8 cellular contexts compared by ENCODE assay signal in genomic region chr11:67022961-67023956, GRCh38. TPM values are rescaled to one million over a fixed set of nuclear protein-coding genes. Genes with fewer than 3 reads are reported as not detected.
DNase-seq lines count a peak whose midpoint lies in the region; ATAC-seq and TF ChIP-seq lines count a peak whose summit lies in the region.
"Had no signal": no experiment of that assay in that cellular context is flagged by ENCODE, and none has a peak within 500 bp of the region (broad histone marks: within the 10 kb centered on the region; RNA-seq: fewer than 3 reads in every experiment).

TSS of gene SYT12 (plus strand) at chr11:67023134. CDS start at chr11:67030145, 7,011 bp downstream.

- peaks cover 3% of the 10 kb centered on the region for H3K9me3 Mint-ChIP-seq in T-helper 2 cell treated with Interferon-gamma antibody and Interleukin-4, amounts not matched to agents 5 μg/mL and 100 μg/mL, for 36 hours

- H4K91ac ChIP-seq in neuronal stem cell (ENCODE audit: low read depth, low read length, poor library complexity) = no peak within 1 kb of the TSS

- TF ChIP-seq EP300 in esophagus muscularis mucosa (IDR thresholded peaks at IDR 0.05) = no peak

- ATAC-seq in HG03378 (IDR thresholded peaks at IDR 0.05; ENCODE audit: unreplicated experiment) (no peak), HG03039 (IDR thresholded peaks at IDR 0.05; ENCODE audit: unreplicated experiment) (no peak)

- H3K4me3 ChIP-seq in H7 (ENCODE audit: insufficient read depth, low read depth, low read length) (peak within 1 kb of the TSS; percentile 42), esophagus muscularis mucosa (peak within 1 kb of the TSS; percentile 47 to 58 (median 50)), neuronal stem cell (ENCODE audit: low read length in 2 of 2) (peak within 1 kb of the TSS; percentile 35 to 76)

- peak within 1 kb of the TSS; percentile 78 for H2BK12ac ChIP-seq in neuronal stem cell (ENCODE audit: low read length)

- H3K9ac ChIP-seq in neuronal stem cell (ENCODE audit: low read depth, low read length, poor library complexity) = peak within 1 kb of the TSS; percentile 74

- H3K27ac ChIP-seq in esophagus muscularis mucosa (replicated peaks in 1 of 4) (no peak within 1 kb of the TSS), neuronal stem cell (replicated peaks; ENCODE audit: low read length) (no peak within 1 kb of the TSS)

- peak within 1 kb of the TSS; percentile 8 for H2BK5ac ChIP-seq in neuronal stem cell (ENCODE audit: low read length)

- no peak for TF ChIP-seq CTCF in esophagus muscularis mucosa (IDR thresholded peaks at IDR 0.05)

- DNase-seq in H7 (peak; percentile 91), esophagus muscularis mucosa (ENCODE audit: extremely low spot score) (no peak), neuronal stem cell (ENCODE audit: low spot score) (peak; percentile 18), posterior vena cava (ENCODE audit: low spot score) (no peak)
- peak; percentile 11 for DNase-seq in T-helper 2 cell treated with Interferon-gamma antibody and Interleukin-4, amounts not matched to agents 5 μg/mL and 100 μg/mL, for 36 hours (ENCODE audit: low spot score)

- WGBS in esophagus muscularis mucosa = 6% methylated on average over 27 of the region's 118 CpGs
- WGBS in neuronal stem cell (ENCODE audit: extremely low coverage in 2 of 2, insufficient read length in 2 of 2, insufficient replicate concordance in 1 of 2), 2 donors = no CpG with 5 or more reads among the region's 118 CpGs

- H3K14ac ChIP-seq in neuronal stem cell (ENCODE audit: low read length) = peak within 1 kb of the TSS; percentile 85

- no peak within 1 kb of the TSS for H2BK15ac ChIP-seq in neuronal stem cell (ENCODE audit: low read length)

- peak within 1 kb of the TSS; percentile 97 for H3K23ac ChIP-seq in neuronal stem cell (ENCODE audit: low read depth, low read length, poor library complexity)

- peaks cover 11% of the 10 kb centered on the region for H3K4me1 Mint-ChIP-seq in T-helper 2 cell treated with Interferon-gamma antibody and Interleukin-4, amounts not matched to agents 5 μg/mL and 100 μg/mL, for 36 hours (ENCODE audit: low read depth)

- H3K36me3 ChIP-seq in H7 (replicated peaks; ENCODE audit: control insufficient read depth, insufficient read depth, low read length) = no peaks in the 10 kb centered on the region
- no peaks in the 10 kb centered on the region for H3K36me3 ChIP-seq in esophagus muscularis mucosa
- no peaks in the 10 kb centered on the region for H3K36me3 ChIP-seq in neuronal stem cell (replicated peaks in 1 of 2; ENCODE audit: control insufficient read depth in 2 of 2, insufficient read depth in 2 of 2, low read length in 2 of 2)

- H3K27me3 ChIP-seq in H7 (ENCODE audit: control insufficient read depth, insufficient read depth, low read length) (peaks cover 29% of the 10 kb centered on the region), esophagus muscularis mucosa (peaks cover 0 to 40% (median 12%) of the 10 kb centered on the region in 4 donors), neuronal stem cell (ENCODE audit: control insufficient read depth in 3 of 3, insufficient read depth in 3 of 3, low read depth in 1 of 3, low read length in 3 of 3) (peaks cover 16 to 70% (median 37%) of the 10 kb centered on the region in 3 experiments)

- H3K4me2 ChIP-seq in neuronal stem cell (ENCODE audit: insufficient read depth, low read length, poor library complexity, severe bottlenecking) = peak within 1 kb of the TSS; percentile 85

- peak within 1 kb of the TSS; percentile 53 for H3K4me3 Mint-ChIP-seq in T-helper 2 cell treated with Interferon-gamma antibody and Interleukin-4, amounts not matched to agents 5 μg/mL and 100 μg/mL, for 36 hours

- peak within 1 kb of the TSS; percentile 82 for H2AFZ ChIP-seq in neuronal stem cell (ENCODE audit: low read length)

- H3K36me3 Mint-ChIP-seq in T-helper 2 cell treated with Interferon-gamma antibody and Interleukin-4, amounts not matched to agents 5 μg/mL and 100 μg/mL, for 36 hours (ENCODE audit: low read depth) = no peaks in the 10 kb centered on the region

- H3K27me3 Mint-ChIP-seq in T-helper 2 cell treated with Interferon-gamma antibody and Interleukin-4, amounts not matched to agents 5 μg/mL and 100 μg/mL, for 36 hours (ENCODE audit: low read depth) = peaks cover 69% of the 10 kb centered on the region

- TF ChIP-seq POLR2A in esophagus muscularis mucosa (IDR thresholded peaks at IDR 0.05; ENCODE audit: low read depth) = no peak

- H3K9me3 ChIP-seq in esophagus muscularis mucosa (no peaks in the 10 kb centered on the region), neuronal stem cell (replicated peaks in 1 of 2; ENCODE audit: control insufficient read depth in 2 of 2, insufficient read depth in 1 of 2, low read depth in 1 of 2, low read length in 2 of 2) (peaks cover 0 to 8% of the 10 kb centered on the region in 2 donors)

- H3K4ac ChIP-seq in neuronal stem cell (ENCODE audit: low read length) = peak within 1 kb of the TSS; percentile 78

- peak within 1 kb of the TSS; percentile 82 for H3K18ac ChIP-seq in neuronal stem cell (ENCODE audit: low read length)

- H2BK120ac ChIP-seq in neuronal stem cell (ENCODE audit: low read depth, low read length) = no peak within 1 kb of the TSS

- no peaks in the 10 kb centered on the region for H3K79me1 ChIP-seq in neuronal stem cell (ENCODE audit: low read depth, low read length)

- no peak within 1 kb of the TSS for H4K8ac ChIP-seq in neuronal stem cell (ENCODE audit: low read depth, low read length)

- H2AK5ac ChIP-seq in neuronal stem cell (ENCODE audit: low read depth, low read length) = peak within 1 kb of the TSS; percentile 83

- H3K27ac Mint-ChIP-seq in T-helper 2 cell treated with Interferon-gamma antibody and Interleukin-4, amounts not matched to agents 5 μg/mL and 100 μg/mL, for 36 hours = no peak within 1 kb of the TSS

- H3K4me1 ChIP-seq in esophagus muscularis mucosa (peaks cover 13 to 20% (median 19%) of the 10 kb centered on the region in 4 donors), neuronal stem cell (ENCODE audit: control insufficient read depth in 2 of 2, insufficient read depth in 1 of 2, low read depth in 1 of 2, low read length in 2 of 2) (peaks cover 2 to 7% of the 10 kb centered on the region in 2 donors)

- intact Hi-C loops in esophagus muscularis mucosa (cut with DNase I) (no loop called here), posterior vena cava (cut with DNase I) (no loop called here)

RNA-seq across cellular contexts. Expression of gene SYT12, which starts in this region (rescaled TPM):
- total RNA-seq in H7 (2014; rRNA removed; shearing (Covaris generic)) = 2.3 and 2.8 TPM in 2 replicates
- total RNA-seq in esophagus muscularis mucosa (under 1 TPM in 1 of 4 donors, not detected in 3; 0.13 TPM), posterior vena cava (under 1 TPM; 0.37 to 0.67 TPM)
- polyA plus RNA-seq in neuronal stem cell (2013, experiment 1 of 2) = 0.33 TPM
- 0.33 TPM for polyA plus RNA-seq in neuronal stem cell (2013, experiment 2 of 2)
- total RNA-seq: pulmonary artery endothelial cell had no signal

Comparison
In these comparisons a context has a peak if more than half of its experiments do, and no peak if none do; other contexts are left out.
1. DNase-seq: peak in H7 (single experiment), T-helper 2 cell treated with Interferon-gamma antibody and Interleukin-4, amounts not matched to agents 5 μg/mL and 100 μg/mL, for 36 hours (single experiment) and neuronal stem cell (single experiment); none in esophagus muscularis mucosa (single experiment) and posterior vena cava (single experiment).
2. Peak in every context shown above with its lines, with median percentiles within 50 percentile points of each other: H3K4me3 ChIP-seq.